In the genomic region with DNA sequence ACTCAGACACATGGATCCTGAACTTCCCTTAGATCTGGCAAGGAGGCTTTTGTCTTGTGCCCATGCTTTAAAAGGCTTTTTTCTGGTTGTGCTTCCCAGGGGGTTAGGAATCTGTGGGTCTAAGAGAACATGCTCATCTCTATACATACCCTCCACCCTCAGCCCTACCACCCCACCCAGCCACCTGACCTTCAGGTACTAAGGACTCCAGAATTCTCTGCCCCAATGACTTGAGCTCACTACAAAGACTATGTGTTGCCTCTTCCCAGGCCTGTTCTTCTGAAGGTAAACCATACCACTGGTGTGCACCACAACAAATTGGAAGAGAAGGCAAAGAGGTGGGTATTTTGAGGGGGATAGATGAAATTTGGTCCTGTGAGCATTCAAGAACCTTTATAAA, we compare ENCODE assay signal across 39 cellular contexts.
"Had no signal": no experiment of that assay in that cellular context is flagged by ENCODE, and none has a peak within 500 bp of the region (broad histone marks: within the 10 kb centered on the region; RNA-seq: fewer than 3 reads in every experiment).

No MANE protein-coding gene starts in this region.

- H3K36me3 ChIP-seq: adrenal gland, ascending aorta, brain microvascular endothelial cell, breast epithelium, cardiac muscle cell had no signal

- H3K36me3 Mint-ChIP-seq: activated naive CD4-positive, alpha-beta T cell treated with anti-CD3 and anti-CD28 coated beads, Interleukin-2, amount 10 ng/mL, durations not matched to agents 7 days and 5 days; activated naive CD4-positive, alpha-beta T cell treated with anti-CD3 and anti-CD28 coated beads, Interleukin-2, amount 50 U/mL, for 24 hours; activated naive CD4-positive, alpha-beta T cell treated with anti-CD3 and anti-CD28 coated beads, Interleukin-2, amount 50 U/mL, for 72 hours; activated naive CD8-positive, alpha-beta T cell; activated naive CD8-positive, alpha-beta T cell treated with anti-CD3 and anti-CD28 coated beads, Interleukin-2, amount 10 ng/mL, durations not matched to agents 7 days and 5 days; brain had no signal

- H3K27me3 ChIP-seq: adrenal gland, ascending aorta, body of pancreas, brain microvascular endothelial cell, breast epithelium, cardiac muscle cell had no signal

- H3K9me3 Mint-ChIP-seq: activated naive CD4-positive, alpha-beta T cell treated with anti-CD3 and anti-CD28 coated beads for 36 hours; activated naive CD4-positive, alpha-beta T cell treated with anti-CD3 and anti-CD28 coated beads, Interleukin-2, amount 10 ng/mL, durations not matched to agents 7 days and 5 days; activated naive CD4-positive, alpha-beta T cell treated with anti-CD3 and anti-CD28 coated beads, Interleukin-2, amount 50 U/mL, for 24 hours; activated naive CD4-positive, alpha-beta T cell treated with anti-CD3 and anti-CD28 coated beads, Interleukin-2, amount 50 U/mL, for 72 hours; activated naive CD8-positive, alpha-beta T cell treated with anti-CD3 and anti-CD28 coated beads, Interleukin-2, amount 10 ng/mL, durations not matched to agents 7 days and 5 days; activated naive CD8-positive, alpha-beta T cell treated with anti-CD3 and anti-CD28 coated beads, Interleukin-2, amount 50 U/mL, for 24 hours; activated T-cell treated with anti-CD3 and anti-CD28 coated beads, Interleukin-2, amount 50 U/mL, for 24 hours; activated T-cell treated with anti-CD3 and anti-CD28 coated beads, Interleukin-2, amount 50 U/mL, for 72 hours; activated T-helper 1 cell treated with anti-CD3 and anti-CD28 coated beads, Interleukin-12 subunit alpha, Interleukin-12 subunit beta, Interleukin-2, Interleukin-4 antibody, amounts not matched to agents 30 ng/mL and 10 ng/mL and 1 ng/mL, durations not matched to agents 14 hours and 24 hours and 36 hours; activated T-helper 17 cell treated with anti-CD3 and anti-CD28 coated beads, Interleukin-2, amount 50 U/mL, for 72 hours; activated T-helper 2 cell treated with anti-CD3 and anti-CD28 coated beads, Interferon-gamma antibody, Interleukin-2, Interleukin-4, amounts not matched to agents 10 μg/mL and 5 μg/mL and 100 μg/mL, durations not matched to agents 14 hours and 24 hours and 36 hours had no signal

- DNase-seq: activated effector memory CD4-positive, alpha-beta T cell treated with anti-CD3 and anti-CD28 coated beads, Interleukin-2, amount 50 U/mL, for 16 hours; activated effector memory CD4-positive, alpha-beta T cell treated with Interleukin-2 at 50 U/mL for 16 hours; activated gamma-delta T cell; activated gamma-delta T cell treated with Interleukin-2 at 50 U/mL for 16 hours; activated naive CD4-positive, alpha-beta T cell; activated naive CD4-positive, alpha-beta T cell treated with anti-CD3 and anti-CD28 coated beads for 36 hours; activated naive CD4-positive, alpha-beta T cell treated with anti-CD3 and anti-CD28 coated beads, Interleukin-2, amount 10 ng/mL, durations not matched to agents 7 days and 5 days; activated naive CD4-positive, alpha-beta T cell treated with anti-CD3 and anti-CD28 coated beads, Interleukin-2, amount 50 U/mL, for 16 hours; activated naive CD4-positive, alpha-beta T cell treated with Interleukin-2 at 50 U/mL for 16 hours; activated naive CD8-positive, alpha-beta T cell treated with anti-CD3 and anti-CD28 coated beads for 36 hours; activated naive CD8-positive, alpha-beta T cell treated with anti-CD3 and anti-CD28 coated beads, Interleukin-2, amount 10 ng/mL, durations not matched to agents 7 days and 5 days; activated naive CD8-positive, alpha-beta T cell treated with anti-CD3 and anti-CD28 coated beads, Interleukin-2, amount 50 U/mL, for 24 hours; activated T-cell treated with anti-CD3 and anti-CD28 coated beads for 4 hours; activated T-cell treated with anti-CD3 and anti-CD28 coated beads, Interleukin-2, amount 50 U/mL, for 1 hour; activated T-cell treated with anti-CD3 and anti-CD28 coated beads, Interleukin-2, amount 50 U/mL, for 24 hours; activated T-cell treated with anti-CD3 and anti-CD28 coated beads, Interleukin-2, amount 50 U/mL, for 4 hours; activated T-cell treated with anti-CD3 and anti-CD28 coated beads, Interleukin-2, amount 50 U/mL, for 48 hours; activated T-cell treated with anti-CD3 and anti-CD28 coated beads, Interleukin-2, amount 50 U/mL, for 72 hours; adrenal gland; amniotic stem cell; amygdala; anterior cingulate cortex; aorta; body of pancreas; brain microvascular endothelial cell; caudate nucleus; central memory CD4-positive, alpha-beta T cell; cerebellar nuclear complex had no signal

- ATAC-seq: activated naive CD4-positive, alpha-beta T cell treated with anti-CD3 and anti-CD28 coated beads, Interleukin-2, amount 50 U/mL, for 72 hours; activated naive CD8-positive, alpha-beta T cell treated with anti-CD3 and anti-CD28 coated beads, Interleukin-2, amount 50 U/mL, for 24 hours; activated T-cell treated with anti-CD3 and anti-CD28 coated beads, Interleukin-2, amount 50 U/mL, for 4 hours; activated T-cell treated with anti-CD3 and anti-CD28 coated beads, Interleukin-2, amount 50 U/mL, for 72 hours; activated T-helper 17 cell treated with anti-CD3 and anti-CD28 coated beads, Interleukin-2, amount 50 U/mL, for 72 hours; body of pancreas had no signal

- H3K4me1 Mint-ChIP-seq: activated naive CD4-positive, alpha-beta T cell treated with anti-CD3 and anti-CD28 coated beads, Interleukin-2, amount 50 U/mL, for 24 hours; activated naive CD8-positive, alpha-beta T cell treated with anti-CD3 and anti-CD28 coated beads for 36 hours; activated naive CD8-positive, alpha-beta T cell treated with anti-CD3 and anti-CD28 coated beads, Interleukin-2, amount 10 ng/mL, durations not matched to agents 7 days and 5 days; activated naive CD8-positive, alpha-beta T cell treated with anti-CD3 and anti-CD28 coated beads, Interleukin-2, amount 50 U/mL, for 24 hours; activated T-helper 17 cell treated with anti-CD3 and anti-CD28 coated beads, Interleukin-2, amount 50 U/mL, for 72 hours; central memory CD8-positive, alpha-beta T cell had no signal

- H3K27ac Mint-ChIP-seq: activated naive CD4-positive, alpha-beta T cell treated with anti-CD3 and anti-CD28 coated beads for 36 hours; activated naive CD4-positive, alpha-beta T cell treated with anti-CD3 and anti-CD28 coated beads, Interleukin-2, amount 10 ng/mL, durations not matched to agents 7 days and 5 days; activated naive CD4-positive, alpha-beta T cell treated with anti-CD3 and anti-CD28 coated beads, Interleukin-2, amount 50 U/mL, for 24 hours; activated naive CD8-positive, alpha-beta T cell; activated naive CD8-positive, alpha-beta T cell treated with anti-CD3 and anti-CD28 coated beads for 36 hours; activated naive CD8-positive, alpha-beta T cell treated with anti-CD3 and anti-CD28 coated beads, Interleukin-2, amount 10 ng/mL, durations not matched to agents 7 days and 5 days; activated naive CD8-positive, alpha-beta T cell treated with anti-CD3 and anti-CD28 coated beads, Interleukin-2, amount 50 U/mL, for 24 hours; activated T-cell treated with anti-CD3 and anti-CD28 coated beads, Interleukin-2, amount 50 U/mL, for 24 hours; activated T-cell treated with anti-CD3 and anti-CD28 coated beads, Interleukin-2, amount 50 U/mL, for 72 hours; activated T-helper 1 cell treated with anti-CD3 and anti-CD28 coated beads, Interleukin-12 subunit alpha, Interleukin-12 subunit beta, Interleukin-2, Interleukin-4 antibody, amounts not matched to agents 30 ng/mL and 10 ng/mL and 1 ng/mL, durations not matched to agents 14 hours and 24 hours and 36 hours; activated T-helper 17 cell treated with anti-CD3 and anti-CD28 coated beads, Interleukin-2, amount 50 U/mL, for 72 hours; activated T-helper 2 cell treated with anti-CD3 and anti-CD28 coated beads, Interferon-gamma antibody, Interleukin-2, Interleukin-4, amounts not matched to agents 10 μg/mL and 5 μg/mL and 100 μg/mL, durations not matched to agents 14 hours and 24 hours and 36 hours; brain had no signal

- H3K27ac ChIP-seq: adrenal gland, ascending aorta, body of pancreas, brain microvascular endothelial cell, breast epithelium, cardiac muscle cell had no signal

- H3K4me3 ChIP-seq: adrenal gland, ascending aorta, body of pancreas, breast epithelium, cardiac muscle cell had no signal

- H3K9me3 ChIP-seq: adrenal gland, ascending aorta, body of pancreas, breast epithelium had no signal

- H3K4me1 ChIP-seq: adrenal gland, ascending aorta, body of pancreas, breast epithelium had no signal

- H3K4me3 Mint-ChIP-seq: activated naive CD4-positive, alpha-beta T cell treated with anti-CD3 and anti-CD28 coated beads for 36 hours; activated naive CD4-positive, alpha-beta T cell treated with anti-CD3 and anti-CD28 coated beads, Interleukin-2, amount 10 ng/mL, durations not matched to agents 7 days and 5 days; activated naive CD4-positive, alpha-beta T cell treated with anti-CD3 and anti-CD28 coated beads, Interleukin-2, amount 50 U/mL, for 24 hours; activated naive CD8-positive, alpha-beta T cell; activated naive CD8-positive, alpha-beta T cell treated with anti-CD3 and anti-CD28 coated beads for 36 hours; activated naive CD8-positive, alpha-beta T cell treated with anti-CD3 and anti-CD28 coated beads, Interleukin-2, amount 10 ng/mL, durations not matched to agents 7 days and 5 days; activated naive CD8-positive, alpha-beta T cell treated with anti-CD3 and anti-CD28 coated beads, Interleukin-2, amount 50 U/mL, for 24 hours; activated T-cell treated with anti-CD3 and anti-CD28 coated beads, Interleukin-2, amount 50 U/mL, for 24 hours; activated T-cell treated with anti-CD3 and anti-CD28 coated beads, Interleukin-2, amount 50 U/mL, for 4 hours; activated T-cell treated with anti-CD3 and anti-CD28 coated beads, Interleukin-2, amount 50 U/mL, for 72 hours; activated T-helper 1 cell treated with anti-CD3 and anti-CD28 coated beads, Interleukin-12 subunit alpha, Interleukin-12 subunit beta, Interleukin-2, Interleukin-4 antibody, amounts not matched to agents 30 ng/mL and 10 ng/mL and 1 ng/mL, durations not matched to agents 14 hours and 24 hours and 36 hours; activated T-helper 17 cell treated with anti-CD3 and anti-CD28 coated beads, Interleukin-2, amount 50 U/mL, for 72 hours; brain; central memory CD8-positive, alpha-beta T cell had no signal

- H3K27me3 Mint-ChIP-seq: brain had no signal
